ENCODE assay signal across 31 cellular contexts in the genomic region with DNA sequence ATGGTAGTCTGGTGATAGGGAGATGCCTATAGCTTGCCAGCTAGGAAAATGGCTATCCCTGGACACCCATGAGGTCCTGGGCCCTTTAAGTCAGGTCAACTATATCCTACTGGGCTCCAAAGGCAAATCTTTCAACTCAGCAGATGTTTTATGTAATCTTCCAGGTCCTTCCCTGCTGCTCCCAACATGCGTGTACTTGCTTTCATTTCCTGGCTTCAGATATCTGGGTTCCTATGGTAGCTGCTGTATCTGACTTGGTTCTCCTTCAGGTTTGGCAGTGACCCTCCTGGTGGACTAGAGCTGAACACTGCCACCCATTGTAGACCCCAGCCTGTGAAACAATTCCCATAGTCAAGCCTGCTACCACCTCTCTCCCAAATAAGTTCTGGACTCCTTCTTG.
"Had no signal": no experiment of that assay in that cellular context is flagged by ENCODE, and none has a peak within 500 bp of the region (broad histone marks: within the 10 kb centered on the region; RNA-seq: fewer than 3 reads in every experiment).

No MANE protein-coding gene starts in this region.

- H3K9me3 Mint-ChIP-seq: activated CD4-positive, alpha-beta memory T cell treated with anti-CD3 and anti-CD28 coated beads, Interleukin-2, amount 10 ng/mL, durations not matched to agents 7 days and 5 days; activated CD4-positive, alpha-beta T cell treated with anti-CD3 and anti-CD28 coated beads, Interleukin-2, amount 10 ng/mL, durations not matched to agents 7 days and 5 days; activated T-cell treated with anti-CD3 and anti-CD28 coated beads, Interleukin-2, amount 50 U/mL, for 24 hours; activated T-helper 17 cell treated with anti-CD3 and anti-CD28 coated beads, Interleukin-2, amount 50 U/mL, for 72 hours; natural killer cell treated with Interleukin-12 subunit alpha and Interleukin-12 subunit beta and Interleukin-15 and Interleukin-18, amount 100 ng/mL, for 72 hours; stimulated activated naive B cell treated with anti-CD40 and anti-IgM and Interleukin-4, amounts not matched to agents 10 μg/mL and 1 μg/mL and 100 μg/mL, for 72 hours had no signal

- H3K4me3 Mint-ChIP-seq: activated CD4-positive, alpha-beta memory T cell treated with anti-CD3 and anti-CD28 coated beads, Interleukin-2, amount 10 ng/mL, durations not matched to agents 7 days and 5 days; activated CD4-positive, alpha-beta T cell treated with anti-CD3 and anti-CD28 coated beads, Interleukin-2, amount 10 ng/mL, durations not matched to agents 7 days and 5 days; activated T-cell treated with anti-CD3 and anti-CD28 coated beads, Interleukin-2, amount 50 U/mL, for 24 hours; activated T-helper 17 cell treated with anti-CD3 and anti-CD28 coated beads, Interleukin-2, amount 50 U/mL, for 72 hours; natural killer cell treated with Interleukin-12 subunit alpha and Interleukin-12 subunit beta and Interleukin-15 and Interleukin-18, amount 100 ng/mL, for 72 hours; stimulated activated naive B cell treated with anti-CD40 and anti-IgM and Interleukin-4, amounts not matched to agents 10 μg/mL and 1 μg/mL and 100 μg/mL, for 72 hours; T-helper 17 cell had no signal

- H3K4me3 ChIP-seq: gastroesophageal sphincter, lower lobe of right lung, ovary, stomach, thyroid gland, upper lobe of left lung, vagina had no signal

- H3K36me3 ChIP-seq: brain microvascular endothelial cell, gastroesophageal sphincter, lower lobe of right lung, ovary, stomach, thyroid gland, upper lobe of left lung, vagina had no signal

- H3K27ac ChIP-seq: gastroesophageal sphincter, lower lobe of right lung, ovary, thyroid gland, upper lobe of left lung, vagina had no signal

- H3K27ac Mint-ChIP-seq: activated CD4-positive, alpha-beta memory T cell treated with anti-CD3 and anti-CD28 coated beads, Interleukin-2, amount 10 ng/mL, durations not matched to agents 7 days and 5 days; activated CD4-positive, alpha-beta T cell treated with anti-CD3 and anti-CD28 coated beads, Interleukin-2, amount 10 ng/mL, durations not matched to agents 7 days and 5 days; activated T-cell treated with anti-CD3 and anti-CD28 coated beads, Interleukin-2, amount 50 U/mL, for 24 hours; activated T-helper 17 cell treated with anti-CD3 and anti-CD28 coated beads, Interleukin-2, amount 50 U/mL, for 72 hours; natural killer cell treated with Interleukin-12 subunit alpha and Interleukin-12 subunit beta and Interleukin-15 and Interleukin-18, amount 100 ng/mL, for 72 hours; progenitor cell of endocrine pancreas; stimulated activated naive B cell treated with anti-CD40 and anti-IgM and Interleukin-4, amounts not matched to agents 10 μg/mL and 1 μg/mL and 100 μg/mL, for 72 hours; T-helper 17 cell had no signal

- H3K27me3 ChIP-seq: brain microvascular endothelial cell, gastroesophageal sphincter, ovary, stomach, thyroid gland, upper lobe of left lung, vagina had no signal

- H3K36me3 Mint-ChIP-seq: natural killer cell treated with Interleukin-12 subunit alpha and Interleukin-12 subunit beta and Interleukin-15 and Interleukin-18, amount 100 ng/mL, for 72 hours; stimulated activated naive B cell treated with anti-CD40 and anti-IgM and Interleukin-4, amounts not matched to agents 10 μg/mL and 1 μg/mL and 100 μg/mL, for 72 hours had no signal

- DNase-seq: activated CD4-positive, alpha-beta memory T cell treated with anti-CD3 and anti-CD28 coated beads, Interleukin-2, amount 10 ng/mL, durations not matched to agents 7 days and 5 days; activated CD4-positive, alpha-beta T cell treated with anti-CD3 and anti-CD28 coated beads, Interleukin-2, amount 10 ng/mL, durations not matched to agents 7 days and 5 days; activated CD4-positive, CD25-positive, alpha-beta regulatory T cell treated with anti-CD3 and anti-CD28 coated beads, Interleukin-2, amount 50 U/mL, for 72 hours; activated CD8-positive, alpha-beta memory T cell treated with anti-CD3 and anti-CD28 coated beads, Interleukin-2, amount 50 U/mL, for 48 hours; activated gamma-delta T cell treated with Interleukin-2 at 50 U/mL for 16 hours; activated naive CD4-positive, alpha-beta T cell treated with anti-CD3 and anti-CD28 coated beads, Interleukin-2, amount 50 U/mL, for 16 hours; activated T-cell treated with anti-CD3 and anti-CD28 coated beads, Interleukin-2, amount 50 U/mL, for 24 hours; amniotic stem cell; central memory CD4-positive, alpha-beta T cell; dermis blood vessel endothelial cell; effector CD8-positive, alpha-beta T cell; erythroblast; hippocampal formation; lower lobe of right lung; mesendoderm; ovary; small intestine; stimulated activated CD4-positive, alpha-beta T cell treated with anti-CD3 and anti-CD28 coated beads, Interleukin-1b, Interleukin-23, amount 100 ng/mL, for 48 hours; stimulated activated CD4-positive, alpha-beta T cell treated with anti-CD3 and anti-CD28 coated beads, Interleukin-4, amount 100 ng/mL, for 4 hours; stimulated activated CD8-positive, alpha-beta memory T cell treated with anti-CD3 and anti-CD28 coated beads, Interleukin-4, amount 100 ng/mL, for 48 hours; stimulated activated naive B cell treated with anti-CD40 and anti-IgM and Interleukin-4, amounts not matched to agents 10 μg/mL and 1 μg/mL and 100 μg/mL, for 72 hours; stomach; T-helper 17 cell; thyroid gland; upper lobe of left lung had no signal

- H3K4me1 Mint-ChIP-seq: activated CD4-positive, alpha-beta memory T cell treated with anti-CD3 and anti-CD28 coated beads, Interleukin-2, amount 10 ng/mL, durations not matched to agents 7 days and 5 days; activated CD4-positive, alpha-beta T cell treated with anti-CD3 and anti-CD28 coated beads, Interleukin-2, amount 10 ng/mL, durations not matched to agents 7 days and 5 days; activated T-helper 17 cell treated with anti-CD3 and anti-CD28 coated beads, Interleukin-2, amount 50 U/mL, for 72 hours; stimulated activated naive B cell treated with anti-CD40 and anti-IgM and Interleukin-4, amounts not matched to agents 10 μg/mL and 1 μg/mL and 100 μg/mL, for 72 hours; T-helper 17 cell had no signal
